ENCODE assay signal across 23 cellular contexts in genomic region chr7:132337450-132338080, GRCh38.
"Had no signal": no experiment of that assay in that cellular context is flagged by ENCODE, and none has a peak within 500 bp of the region (broad histone marks: within the 10 kb centered on the region; RNA-seq: fewer than 3 reads in every experiment).

No MANE protein-coding gene starts in this region.

- H3K4me1 ChIP-seq: SJSA1 had no signal

- DNase-seq: activated CD4-positive, alpha-beta memory T cell treated with anti-CD3 and anti-CD28 coated beads for 36 hours; activated CD4-positive, alpha-beta T cell treated with anti-CD3 and anti-CD28 coated beads, Interleukin-2, amount 10 ng/mL, durations not matched to agents 7 days and 5 days; activated CD4-positive, CD25-positive, alpha-beta regulatory T cell; activated CD8-positive, alpha-beta memory T cell treated with anti-CD3 and anti-CD28 coated beads for 24 hours; activated gamma-delta T cell; activated naive CD4-positive, alpha-beta T cell treated with anti-CD3 and anti-CD28 coated beads for 36 hours; activated T-cell treated with anti-CD3 and anti-CD28 coated beads for 4 hours; activated T-cell treated with anti-CD3 and anti-CD28 coated beads, Interleukin-2, amount 50 U/mL, for 48 hours; amygdala; brain microvascular endothelial cell; NCI-H1105 treated with DMSO at 0.1 percent for 48 hours; NCI-H146; NCI-H187 treated with DMSO at 0.1 percent for 48 hours; NCI-H2081 treated with DMSO at 0.1 percent for 48 hours; NCI-H2227 treated with DMSO at 0.1 percent for 48 hours; NCI-H526; NCI-H774; Right ventricle myocardium superior; T-helper 17 cell; T-helper 9 cell had no signal

- H3K9me3 ChIP-seq: SJSA1 had no signal

- H3K4me3 ChIP-seq: SJSA1 had no signal

- H3K27me3 ChIP-seq: brain microvascular endothelial cell, SJSA1 had no signal

- H3K36me3 ChIP-seq: brain microvascular endothelial cell, SJSA1 had no signal

- H3K27ac ChIP-seq: brain microvascular endothelial cell, RWPE1, SJSA1, VCaP had no signal
